ENCODE assay signal across 1 cellular context in the genomic region with DNA sequence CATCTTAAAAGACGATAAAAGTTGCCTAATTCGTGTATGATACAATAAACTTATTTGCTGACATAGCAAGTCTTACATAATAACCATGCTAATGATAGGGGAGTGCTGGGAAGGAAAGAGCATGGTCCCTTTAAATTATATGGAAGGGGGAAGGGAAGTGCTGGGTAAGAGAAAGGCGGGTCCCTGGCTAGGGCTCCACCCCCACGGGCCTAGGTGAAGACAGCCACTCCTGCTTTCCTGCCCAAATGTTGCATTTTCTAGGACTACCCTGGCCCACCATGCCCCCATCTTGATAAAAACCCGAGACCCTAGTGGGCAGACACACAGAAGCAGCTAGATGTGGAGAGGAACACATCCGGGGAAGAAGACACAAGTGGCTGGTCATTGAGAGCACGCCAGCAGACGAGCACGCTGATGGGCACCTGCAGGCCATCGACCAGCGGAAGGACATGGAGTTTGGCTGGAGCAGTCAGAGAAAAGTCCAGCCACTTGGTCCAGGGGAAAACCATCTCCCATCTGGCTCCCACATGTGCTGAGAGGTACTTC.
TF ChIP-seq lines count a peak whose summit lies in the region.

No MANE protein-coding gene starts in this region.

TF ChIP-seq in GM23338, 12 proteins besides CTCF, POLR2A, EP300 and RAD21 (continued from another document):
- TF ChIP-seq, protein P1, sequence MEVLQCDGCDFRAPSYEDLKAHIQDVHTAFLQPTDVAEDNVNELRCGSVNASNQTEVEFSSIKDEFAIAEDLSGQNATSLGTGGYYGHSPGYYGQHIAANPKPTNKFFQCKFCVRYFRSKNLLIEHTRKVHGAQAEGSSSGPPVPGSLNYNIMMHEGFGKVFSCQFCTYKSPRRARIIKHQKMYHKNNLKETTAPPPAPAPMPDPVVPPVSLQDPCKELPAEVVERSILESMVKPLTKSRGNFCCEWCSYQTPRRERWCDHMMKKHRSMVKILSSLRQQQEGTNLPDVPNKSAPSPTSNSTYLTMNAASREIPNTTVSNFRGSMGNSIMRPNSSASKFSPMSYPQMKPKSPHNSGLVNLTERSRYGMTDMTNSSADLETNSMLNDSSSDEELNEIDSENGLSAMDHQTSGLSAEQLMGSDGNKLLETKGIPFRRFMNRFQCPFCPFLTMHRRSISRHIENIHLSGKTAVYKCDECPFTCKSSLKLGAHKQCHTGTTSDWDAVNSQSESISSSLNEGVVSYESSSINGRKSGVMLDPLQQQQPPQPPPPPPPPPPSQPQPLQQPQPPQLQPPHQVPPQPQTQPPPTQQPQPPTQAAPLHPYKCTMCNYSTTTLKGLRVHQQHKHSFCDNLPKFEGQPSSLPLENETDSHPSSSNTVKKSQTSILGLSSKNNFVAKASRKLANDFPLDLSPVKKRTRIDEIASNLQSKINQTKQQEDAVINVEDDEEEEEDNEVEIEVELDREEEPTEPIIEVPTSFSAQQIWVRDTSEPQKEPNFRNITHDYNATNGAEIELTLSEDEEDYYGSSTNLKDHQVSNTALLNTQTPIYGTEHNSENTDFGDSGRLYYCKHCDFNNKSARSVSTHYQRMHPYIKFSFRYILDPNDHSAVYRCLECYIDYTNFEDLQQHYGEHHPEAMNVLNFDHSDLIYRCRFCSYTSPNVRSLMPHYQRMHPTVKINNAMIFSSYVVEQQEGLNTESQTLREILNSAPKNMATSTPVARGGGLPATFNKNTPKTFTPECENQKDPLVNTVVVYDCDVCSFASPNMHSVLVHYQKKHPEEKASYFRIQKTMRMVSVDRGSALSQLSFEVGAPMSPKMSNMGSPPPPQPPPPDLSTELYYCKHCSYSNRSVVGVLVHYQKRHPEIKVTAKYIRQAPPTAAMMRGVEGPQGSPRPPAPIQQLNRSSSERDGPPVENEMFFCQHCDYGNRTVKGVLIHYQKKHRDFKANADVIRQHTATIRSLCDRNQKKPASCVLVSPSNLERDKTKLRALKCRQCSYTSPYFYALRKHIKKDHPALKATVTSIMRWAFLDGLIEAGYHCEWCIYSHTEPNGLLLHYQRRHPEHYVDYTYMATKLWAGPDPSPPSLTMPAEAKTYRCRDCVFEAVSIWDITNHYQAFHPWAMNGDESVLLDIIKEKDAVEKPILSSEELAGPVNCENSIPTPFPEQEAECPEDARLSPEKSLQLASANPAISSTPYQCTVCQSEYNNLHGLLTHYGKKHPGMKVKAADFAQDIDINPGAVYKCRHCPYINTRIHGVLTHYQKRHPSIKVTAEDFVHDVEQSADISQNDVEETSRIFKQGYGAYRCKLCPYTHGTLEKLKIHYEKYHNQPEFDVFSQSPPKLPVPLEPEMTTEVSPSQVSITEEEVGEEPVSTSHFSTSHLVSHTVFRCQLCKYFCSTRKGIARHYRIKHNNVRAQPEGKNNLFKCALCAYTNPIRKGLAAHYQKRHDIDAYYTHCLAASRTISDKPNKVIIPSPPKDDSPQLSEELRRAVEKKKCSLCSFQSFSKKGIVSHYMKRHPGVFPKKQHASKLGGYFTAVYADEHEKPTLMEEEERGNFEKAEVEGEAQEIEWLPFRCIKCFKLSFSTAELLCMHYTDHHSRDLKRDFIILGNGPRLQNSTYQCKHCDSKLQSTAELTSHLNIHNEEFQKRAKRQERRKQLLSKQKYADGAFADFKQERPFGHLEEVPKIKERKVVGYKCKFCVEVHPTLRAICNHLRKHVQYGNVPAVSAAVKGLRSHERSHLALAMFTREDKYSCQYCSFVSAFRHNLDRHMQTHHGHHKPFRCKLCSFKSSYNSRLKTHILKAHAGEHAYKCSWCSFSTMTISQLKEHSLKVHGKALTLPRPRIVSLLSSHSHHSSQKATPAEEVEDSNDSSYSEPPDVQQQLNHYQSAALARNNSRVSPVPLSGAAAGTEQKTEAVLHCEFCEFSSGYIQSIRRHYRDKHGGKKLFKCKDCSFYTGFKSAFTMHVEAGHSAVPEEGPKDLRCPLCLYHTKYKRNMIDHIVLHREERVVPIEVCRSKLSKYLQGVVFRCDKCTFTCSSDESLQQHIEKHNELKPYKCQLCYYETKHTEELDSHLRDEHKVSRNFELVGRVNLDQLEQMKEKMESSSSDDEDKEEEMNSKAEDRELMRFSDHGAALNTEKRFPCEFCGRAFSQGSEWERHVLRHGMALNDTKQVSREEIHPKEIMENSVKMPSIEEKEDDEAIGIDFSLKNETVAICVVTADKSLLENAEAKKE (CRISPR knock-in tag; IDR thresholded peaks at IDR 0.05) = no peak
- TF ChIP-seq JUNB (IDR thresholded peaks at IDR 0.05; ENCODE audit: unreplicated experiment) = no peak
- TF ChIP-seq, protein P2, sequence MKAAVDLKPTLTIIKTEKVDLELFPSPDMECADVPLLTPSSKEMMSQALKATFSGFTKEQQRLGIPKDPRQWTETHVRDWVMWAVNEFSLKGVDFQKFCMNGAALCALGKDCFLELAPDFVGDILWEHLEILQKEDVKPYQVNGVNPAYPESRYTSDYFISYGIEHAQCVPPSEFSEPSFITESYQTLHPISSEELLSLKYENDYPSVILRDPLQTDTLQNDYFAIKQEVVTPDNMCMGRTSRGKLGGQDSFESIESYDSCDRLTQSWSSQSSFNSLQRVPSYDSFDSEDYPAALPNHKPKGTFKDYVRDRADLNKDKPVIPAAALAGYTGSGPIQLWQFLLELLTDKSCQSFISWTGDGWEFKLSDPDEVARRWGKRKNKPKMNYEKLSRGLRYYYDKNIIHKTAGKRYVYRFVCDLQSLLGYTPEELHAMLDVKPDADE (IDR thresholded peaks at IDR 0.05) = no peak
- no peak for TF ChIP-seq STAT1 (IDR thresholded peaks at IDR 0.05; ENCODE audit: unreplicated experiment)
